In genomic region chr3:51083490-51083889, GRCh38 we compare ENCODE assay signal across 39 cellular contexts.
"Had no signal": no experiment of that assay in that cellular context is flagged by ENCODE, and none has a peak within 500 bp of the region (broad histone marks: within the 10 kb centered on the region; RNA-seq: fewer than 3 reads in every experiment).

No MANE protein-coding gene starts in this region.

- H3K27ac ChIP-seq: adrenal gland, ascending aorta, body of pancreas, brain microvascular endothelial cell, breast epithelium, cardiac muscle cell had no signal

- H3K27ac Mint-ChIP-seq: activated naive CD4-positive, alpha-beta T cell treated with anti-CD3 and anti-CD28 coated beads for 36 hours; activated naive CD4-positive, alpha-beta T cell treated with anti-CD3 and anti-CD28 coated beads, Interleukin-2, amount 10 ng/mL, durations not matched to agents 7 days and 5 days; activated naive CD4-positive, alpha-beta T cell treated with anti-CD3 and anti-CD28 coated beads, Interleukin-2, amount 50 U/mL, for 24 hours; activated naive CD4-positive, alpha-beta T cell treated with anti-CD3 and anti-CD28 coated beads, Interleukin-2, amount 50 U/mL, for 72 hours; activated naive CD8-positive, alpha-beta T cell; activated naive CD8-positive, alpha-beta T cell treated with anti-CD3 and anti-CD28 coated beads for 36 hours; activated naive CD8-positive, alpha-beta T cell treated with anti-CD3 and anti-CD28 coated beads, Interleukin-2, amount 10 ng/mL, durations not matched to agents 7 days and 5 days; activated naive CD8-positive, alpha-beta T cell treated with anti-CD3 and anti-CD28 coated beads, Interleukin-2, amount 50 U/mL, for 24 hours; activated T-cell treated with anti-CD3 and anti-CD28 coated beads, Interleukin-2, amount 50 U/mL, for 24 hours; activated T-cell treated with anti-CD3 and anti-CD28 coated beads, Interleukin-2, amount 50 U/mL, for 72 hours; activated T-helper 1 cell treated with anti-CD3 and anti-CD28 coated beads, Interleukin-12 subunit alpha, Interleukin-12 subunit beta, Interleukin-2, Interleukin-4 antibody, amounts not matched to agents 30 ng/mL and 10 ng/mL and 1 ng/mL, durations not matched to agents 14 hours and 24 hours and 36 hours; activated T-helper 17 cell treated with anti-CD3 and anti-CD28 coated beads, Interleukin-2, amount 50 U/mL, for 72 hours; activated T-helper 2 cell treated with anti-CD3 and anti-CD28 coated beads, Interferon-gamma antibody, Interleukin-2, Interleukin-4, amounts not matched to agents 10 μg/mL and 5 μg/mL and 100 μg/mL, durations not matched to agents 14 hours and 24 hours and 36 hours; brain had no signal

- H3K36me3 ChIP-seq: adrenal gland, ascending aorta, brain microvascular endothelial cell, breast epithelium, cardiac muscle cell had no signal

- DNase-seq: activated effector memory CD4-positive, alpha-beta T cell treated with anti-CD3 and anti-CD28 coated beads, Interleukin-2, amount 50 U/mL, for 16 hours; activated effector memory CD4-positive, alpha-beta T cell treated with Interleukin-2 at 50 U/mL for 16 hours; activated gamma-delta T cell; activated gamma-delta T cell treated with Interleukin-2 at 50 U/mL for 16 hours; activated naive CD4-positive, alpha-beta T cell; activated naive CD4-positive, alpha-beta T cell treated with anti-CD3 and anti-CD28 coated beads for 36 hours; activated naive CD4-positive, alpha-beta T cell treated with anti-CD3 and anti-CD28 coated beads, Interleukin-2, amount 10 ng/mL, durations not matched to agents 7 days and 5 days; activated naive CD4-positive, alpha-beta T cell treated with anti-CD3 and anti-CD28 coated beads, Interleukin-2, amount 50 U/mL, for 16 hours; activated naive CD4-positive, alpha-beta T cell treated with Interleukin-2 at 50 U/mL for 16 hours; activated naive CD8-positive, alpha-beta T cell treated with anti-CD3 and anti-CD28 coated beads for 36 hours; activated naive CD8-positive, alpha-beta T cell treated with anti-CD3 and anti-CD28 coated beads, Interleukin-2, amount 10 ng/mL, durations not matched to agents 7 days and 5 days; activated naive CD8-positive, alpha-beta T cell treated with anti-CD3 and anti-CD28 coated beads, Interleukin-2, amount 50 U/mL, for 24 hours; activated T-cell treated with anti-CD3 and anti-CD28 coated beads for 4 hours; activated T-cell treated with anti-CD3 and anti-CD28 coated beads, Interleukin-2, amount 50 U/mL, for 1 hour; activated T-cell treated with anti-CD3 and anti-CD28 coated beads, Interleukin-2, amount 50 U/mL, for 24 hours; activated T-cell treated with anti-CD3 and anti-CD28 coated beads, Interleukin-2, amount 50 U/mL, for 4 hours; activated T-cell treated with anti-CD3 and anti-CD28 coated beads, Interleukin-2, amount 50 U/mL, for 48 hours; activated T-cell treated with anti-CD3 and anti-CD28 coated beads, Interleukin-2, amount 50 U/mL, for 72 hours; adrenal gland; amniotic stem cell; amygdala; anterior cingulate cortex; body of pancreas; brain microvascular endothelial cell; caudate nucleus; central memory CD4-positive, alpha-beta T cell; cerebellar nuclear complex had no signal

- H3K27me3 ChIP-seq: adrenal gland, ascending aorta, body of pancreas, brain microvascular endothelial cell, breast epithelium, cardiac muscle cell had no signal

- H3K27me3 Mint-ChIP-seq: activated naive CD4-positive, alpha-beta T cell treated with anti-CD3 and anti-CD28 coated beads, Interleukin-2, amount 10 ng/mL, durations not matched to agents 7 days and 5 days; activated naive CD4-positive, alpha-beta T cell treated with anti-CD3 and anti-CD28 coated beads, Interleukin-2, amount 50 U/mL, for 24 hours; activated naive CD8-positive, alpha-beta T cell; activated naive CD8-positive, alpha-beta T cell treated with anti-CD3 and anti-CD28 coated beads for 36 hours; activated naive CD8-positive, alpha-beta T cell treated with anti-CD3 and anti-CD28 coated beads, Interleukin-2, amount 10 ng/mL, durations not matched to agents 7 days and 5 days; activated naive CD8-positive, alpha-beta T cell treated with anti-CD3 and anti-CD28 coated beads, Interleukin-2, amount 50 U/mL, for 24 hours; activated T-cell treated with anti-CD3 and anti-CD28 coated beads, Interleukin-2, amount 50 U/mL, for 24 hours; activated T-helper 17 cell treated with anti-CD3 and anti-CD28 coated beads, Interleukin-2, amount 50 U/mL, for 72 hours; brain had no signal

- H3K4me3 Mint-ChIP-seq: activated naive CD4-positive, alpha-beta T cell treated with anti-CD3 and anti-CD28 coated beads for 36 hours; activated naive CD4-positive, alpha-beta T cell treated with anti-CD3 and anti-CD28 coated beads, Interleukin-2, amount 10 ng/mL, durations not matched to agents 7 days and 5 days; activated naive CD4-positive, alpha-beta T cell treated with anti-CD3 and anti-CD28 coated beads, Interleukin-2, amount 50 U/mL, for 24 hours; activated naive CD8-positive, alpha-beta T cell; activated naive CD8-positive, alpha-beta T cell treated with anti-CD3 and anti-CD28 coated beads for 36 hours; activated naive CD8-positive, alpha-beta T cell treated with anti-CD3 and anti-CD28 coated beads, Interleukin-2, amount 10 ng/mL, durations not matched to agents 7 days and 5 days; activated naive CD8-positive, alpha-beta T cell treated with anti-CD3 and anti-CD28 coated beads, Interleukin-2, amount 50 U/mL, for 24 hours; activated T-cell treated with anti-CD3 and anti-CD28 coated beads, Interleukin-2, amount 50 U/mL, for 24 hours; activated T-cell treated with anti-CD3 and anti-CD28 coated beads, Interleukin-2, amount 50 U/mL, for 4 hours; activated T-cell treated with anti-CD3 and anti-CD28 coated beads, Interleukin-2, amount 50 U/mL, for 72 hours; activated T-helper 1 cell treated with anti-CD3 and anti-CD28 coated beads, Interleukin-12 subunit alpha, Interleukin-12 subunit beta, Interleukin-2, Interleukin-4 antibody, amounts not matched to agents 30 ng/mL and 10 ng/mL and 1 ng/mL, durations not matched to agents 14 hours and 24 hours and 36 hours; activated T-helper 17 cell treated with anti-CD3 and anti-CD28 coated beads, Interleukin-2, amount 50 U/mL, for 72 hours; brain had no signal

- H3K4me3 ChIP-seq: adrenal gland, ascending aorta, body of pancreas, breast epithelium, cardiac muscle cell had no signal

- FAIRE-seq: astrocyte, bronchial epithelial cell had no signal

- H3K4me1 Mint-ChIP-seq: activated naive CD4-positive, alpha-beta T cell treated with anti-CD3 and anti-CD28 coated beads, Interleukin-2, amount 10 ng/mL, durations not matched to agents 7 days and 5 days; activated naive CD4-positive, alpha-beta T cell treated with anti-CD3 and anti-CD28 coated beads, Interleukin-2, amount 50 U/mL, for 24 hours; activated naive CD8-positive, alpha-beta T cell treated with anti-CD3 and anti-CD28 coated beads for 36 hours; activated naive CD8-positive, alpha-beta T cell treated with anti-CD3 and anti-CD28 coated beads, Interleukin-2, amount 10 ng/mL, durations not matched to agents 7 days and 5 days; activated naive CD8-positive, alpha-beta T cell treated with anti-CD3 and anti-CD28 coated beads, Interleukin-2, amount 50 U/mL, for 24 hours; activated T-helper 17 cell treated with anti-CD3 and anti-CD28 coated beads, Interleukin-2, amount 50 U/mL, for 72 hours; brain had no signal

- H3K4me1 ChIP-seq: adrenal gland, ascending aorta, body of pancreas, breast epithelium had no signal

- ATAC-seq: activated naive CD4-positive, alpha-beta T cell treated with anti-CD3 and anti-CD28 coated beads, Interleukin-2, amount 50 U/mL, for 72 hours; activated naive CD8-positive, alpha-beta T cell treated with anti-CD3 and anti-CD28 coated beads, Interleukin-2, amount 50 U/mL, for 24 hours; activated T-cell treated with anti-CD3 and anti-CD28 coated beads, Interleukin-2, amount 50 U/mL, for 4 hours; activated T-cell treated with anti-CD3 and anti-CD28 coated beads, Interleukin-2, amount 50 U/mL, for 72 hours; activated T-helper 17 cell treated with anti-CD3 and anti-CD28 coated beads, Interleukin-2, amount 50 U/mL, for 72 hours; body of pancreas had no signal

- H3K9me3 ChIP-seq: adrenal gland had no signal
